33 cellular contexts compared by ENCODE assay signal in genomic region chr2:141824790-141825189, GRCh38.
"Had no signal": no experiment of that assay in that cellular context is flagged by ENCODE, and none has a peak within 500 bp of the region (broad histone marks: within the 10 kb centered on the region; RNA-seq: fewer than 3 reads in every experiment).

No MANE protein-coding gene starts in this region.

- H3K27me3 ChIP-seq: ascending aorta, dorsolateral prefrontal cortex, esophagus muscularis mucosa, foreskin keratinocyte, gastrocnemius medialis, heart left ventricle had no signal

- DNase-seq: activated CD4-positive, alpha-beta memory T cell treated with anti-CD3 and anti-CD28 coated beads, Interleukin-2, amount 10 ng/mL, durations not matched to agents 7 days and 5 days; activated CD4-positive, alpha-beta T cell treated with anti-CD3 and anti-CD28 coated beads for 4 hours; activated CD4-positive, alpha-beta T cell treated with anti-CD3 and anti-CD28 coated beads, Interleukin-2, amount 10 ng/mL, durations not matched to agents 7 days and 5 days; activated CD4-positive, alpha-beta T cell treated with anti-CD3 and anti-CD28 coated beads, Interleukin-2, amount 50 U/mL, for 4 hours; activated CD4-positive, CD25-positive, alpha-beta regulatory T cell; activated CD4-positive, CD25-positive, alpha-beta regulatory T cell treated with anti-CD3 and anti-CD28 coated beads, Interleukin-2, amount 50 U/mL, for 72 hours; activated CD8-positive, alpha-beta memory T cell treated with anti-CD3 and anti-CD28 coated beads, Interleukin-2, amount 50 U/mL, for 48 hours; activated gamma-delta T cell; activated naive CD4-positive, alpha-beta T cell; activated naive CD4-positive, alpha-beta T cell treated with anti-CD3 and anti-CD28 coated beads, Interleukin-2, amount 10 ng/mL, durations not matched to agents 7 days and 5 days; activated naive CD8-positive, alpha-beta T cell treated with anti-CD3 and anti-CD28 coated beads, Interleukin-2, amount 10 ng/mL, durations not matched to agents 7 days and 5 days; activated T-cell treated with anti-CD3 and anti-CD28 coated beads for 4 hours; activated T-cell treated with anti-CD3 and anti-CD28 coated beads, Interleukin-2, amount 50 U/mL, for 24 hours; activated T-cell treated with anti-CD3 and anti-CD28 coated beads, Interleukin-2, amount 50 U/mL, for 72 hours; dorsolateral prefrontal cortex; effector memory CD4-positive, alpha-beta T cell; erythroblast; foreskin keratinocyte; gastrocnemius medialis; glutamatergic neuron; heart left ventricle; T-helper 17 cell; T1000; WERI-Rb-1 had no signal

- ATAC-seq: activated naive CD4-positive, alpha-beta T cell treated with anti-CD3 and anti-CD28 coated beads, Interleukin-2, amount 50 U/mL, for 72 hours; activated T-cell treated with anti-CD3 and anti-CD28 coated beads, Interleukin-2, amount 50 U/mL, for 72 hours; foreskin keratinocyte; gastrocnemius medialis; heart left ventricle; T-helper 17 cell had no signal

- H3K4me3 ChIP-seq: ascending aorta, coronary artery, dorsolateral prefrontal cortex, esophagus muscularis mucosa, gastrocnemius medialis, heart left ventricle had no signal

- H3K27me3 Mint-ChIP-seq: activated CD4-positive, alpha-beta memory T cell treated with anti-CD3 and anti-CD28 coated beads, Interleukin-2, amount 10 ng/mL, durations not matched to agents 7 days and 5 days; activated CD4-positive, alpha-beta T cell treated with anti-CD3 and anti-CD28 coated beads, Interleukin-2, amount 10 ng/mL, durations not matched to agents 7 days and 5 days; activated naive CD4-positive, alpha-beta T cell treated with anti-CD3 and anti-CD28 coated beads, Interleukin-2, amount 10 ng/mL, durations not matched to agents 7 days and 5 days; activated naive CD8-positive, alpha-beta T cell treated with anti-CD3 and anti-CD28 coated beads, Interleukin-2, amount 10 ng/mL, durations not matched to agents 7 days and 5 days; activated T-cell treated with anti-CD3 and anti-CD28 coated beads, Interleukin-2, amount 50 U/mL, for 24 hours; brain; central memory CD8-positive, alpha-beta T cell; dendritic cell treated with granulocyte-macrophage colony-stimulating factor and Interleukin-4, amounts not matched to agents 40 ng/mL and 50 ng/mL, for 4 days; T-helper 17 cell had no signal

- H3K36me3 ChIP-seq: ascending aorta, esophagus muscularis mucosa, gastrocnemius medialis, heart left ventricle, WERI-Rb-1 had no signal

- H3K4me1 Mint-ChIP-seq: activated CD4-positive, alpha-beta memory T cell treated with anti-CD3 and anti-CD28 coated beads, Interleukin-2, amount 10 ng/mL, durations not matched to agents 7 days and 5 days; activated CD4-positive, alpha-beta T cell treated with anti-CD3 and anti-CD28 coated beads, Interleukin-2, amount 10 ng/mL, durations not matched to agents 7 days and 5 days; activated naive CD4-positive, alpha-beta T cell treated with anti-CD3 and anti-CD28 coated beads, Interleukin-2, amount 10 ng/mL, durations not matched to agents 7 days and 5 days; activated naive CD8-positive, alpha-beta T cell treated with anti-CD3 and anti-CD28 coated beads, Interleukin-2, amount 10 ng/mL, durations not matched to agents 7 days and 5 days; central memory CD8-positive, alpha-beta T cell; T-helper 17 cell had no signal

- H3K27ac ChIP-seq: ascending aorta, coronary artery, dorsolateral prefrontal cortex, esophagus muscularis mucosa, foreskin keratinocyte, gastrocnemius medialis, heart left ventricle, WERI-Rb-1 had no signal

- H3K9me3 Mint-ChIP-seq: activated CD4-positive, alpha-beta T cell treated with anti-CD3 and anti-CD28 coated beads, Interleukin-2, amount 10 ng/mL, durations not matched to agents 7 days and 5 days; activated naive CD8-positive, alpha-beta T cell treated with anti-CD3 and anti-CD28 coated beads, Interleukin-2, amount 10 ng/mL, durations not matched to agents 7 days and 5 days had no signal

- H3K27ac Mint-ChIP-seq: activated CD4-positive, alpha-beta memory T cell treated with anti-CD3 and anti-CD28 coated beads, Interleukin-2, amount 10 ng/mL, durations not matched to agents 7 days and 5 days; activated CD4-positive, alpha-beta T cell treated with anti-CD3 and anti-CD28 coated beads, Interleukin-2, amount 10 ng/mL, durations not matched to agents 7 days and 5 days; activated naive CD4-positive, alpha-beta T cell treated with anti-CD3 and anti-CD28 coated beads, Interleukin-2, amount 10 ng/mL, durations not matched to agents 7 days and 5 days; activated naive CD4-positive, alpha-beta T cell treated with anti-CD3 and anti-CD28 coated beads, Interleukin-2, amount 50 U/mL, for 72 hours; activated naive CD8-positive, alpha-beta T cell treated with anti-CD3 and anti-CD28 coated beads, Interleukin-2, amount 10 ng/mL, durations not matched to agents 7 days and 5 days; activated T-cell treated with anti-CD3 and anti-CD28 coated beads, Interleukin-2, amount 50 U/mL, for 24 hours; activated T-cell treated with anti-CD3 and anti-CD28 coated beads, Interleukin-2, amount 50 U/mL, for 72 hours; brain; dendritic cell treated with granulocyte-macrophage colony-stimulating factor and Interleukin-4, amounts not matched to agents 40 ng/mL and 50 ng/mL, for 4 days; T-helper 17 cell; T-helper 2 cell treated with Interferon-gamma antibody and Interleukin-4, amounts not matched to agents 5 μg/mL and 100 μg/mL, for 36 hours had no signal

- H3K4me1 ChIP-seq: ascending aorta, esophagus muscularis mucosa, foreskin keratinocyte, gastrocnemius medialis, heart left ventricle had no signal

- H3K36me3 Mint-ChIP-seq: activated naive CD4-positive, alpha-beta T cell treated with anti-CD3 and anti-CD28 coated beads, Interleukin-2, amount 10 ng/mL, durations not matched to agents 7 days and 5 days; activated naive CD4-positive, alpha-beta T cell treated with anti-CD3 and anti-CD28 coated beads, Interleukin-2, amount 50 U/mL, for 72 hours; activated naive CD8-positive, alpha-beta T cell treated with anti-CD3 and anti-CD28 coated beads, Interleukin-2, amount 10 ng/mL, durations not matched to agents 7 days and 5 days; brain had no signal

- H3K9me3 ChIP-seq: ascending aorta, esophagus muscularis mucosa, gastrocnemius medialis, heart left ventricle had no signal

- H3K4me3 Mint-ChIP-seq: activated CD4-positive, alpha-beta memory T cell treated with anti-CD3 and anti-CD28 coated beads, Interleukin-2, amount 10 ng/mL, durations not matched to agents 7 days and 5 days; activated CD4-positive, alpha-beta T cell treated with anti-CD3 and anti-CD28 coated beads, Interleukin-2, amount 10 ng/mL, durations not matched to agents 7 days and 5 days; activated naive CD4-positive, alpha-beta T cell treated with anti-CD3 and anti-CD28 coated beads, Interleukin-2, amount 10 ng/mL, durations not matched to agents 7 days and 5 days; activated naive CD8-positive, alpha-beta T cell treated with anti-CD3 and anti-CD28 coated beads, Interleukin-2, amount 10 ng/mL, durations not matched to agents 7 days and 5 days; activated T-cell treated with anti-CD3 and anti-CD28 coated beads, Interleukin-2, amount 50 U/mL, for 24 hours; activated T-cell treated with anti-CD3 and anti-CD28 coated beads, Interleukin-2, amount 50 U/mL, for 72 hours; brain; central memory CD8-positive, alpha-beta T cell; dendritic cell treated with granulocyte-macrophage colony-stimulating factor and Interleukin-4, amounts not matched to agents 40 ng/mL and 50 ng/mL, for 4 days; T-helper 17 cell; T-helper 2 cell treated with Interferon-gamma antibody and Interleukin-4, amounts not matched to agents 5 μg/mL and 100 μg/mL, for 36 hours had no signal

- FAIRE-seq: bronchial epithelial cell had no signal
